Comparison of ENCODE assay signal across 1 cellular context in genomic region chr11:43802509-43802908, GRCh38.
TF ChIP-seq lines count a peak whose summit lies in the region.

No MANE protein-coding gene starts in this region.

TF ChIP-seq in HepG2, 621 proteins besides CTCF, POLR2A, EP300 and RAD21 (continued from another document):
- TF ChIP-seq, protein P1, sequence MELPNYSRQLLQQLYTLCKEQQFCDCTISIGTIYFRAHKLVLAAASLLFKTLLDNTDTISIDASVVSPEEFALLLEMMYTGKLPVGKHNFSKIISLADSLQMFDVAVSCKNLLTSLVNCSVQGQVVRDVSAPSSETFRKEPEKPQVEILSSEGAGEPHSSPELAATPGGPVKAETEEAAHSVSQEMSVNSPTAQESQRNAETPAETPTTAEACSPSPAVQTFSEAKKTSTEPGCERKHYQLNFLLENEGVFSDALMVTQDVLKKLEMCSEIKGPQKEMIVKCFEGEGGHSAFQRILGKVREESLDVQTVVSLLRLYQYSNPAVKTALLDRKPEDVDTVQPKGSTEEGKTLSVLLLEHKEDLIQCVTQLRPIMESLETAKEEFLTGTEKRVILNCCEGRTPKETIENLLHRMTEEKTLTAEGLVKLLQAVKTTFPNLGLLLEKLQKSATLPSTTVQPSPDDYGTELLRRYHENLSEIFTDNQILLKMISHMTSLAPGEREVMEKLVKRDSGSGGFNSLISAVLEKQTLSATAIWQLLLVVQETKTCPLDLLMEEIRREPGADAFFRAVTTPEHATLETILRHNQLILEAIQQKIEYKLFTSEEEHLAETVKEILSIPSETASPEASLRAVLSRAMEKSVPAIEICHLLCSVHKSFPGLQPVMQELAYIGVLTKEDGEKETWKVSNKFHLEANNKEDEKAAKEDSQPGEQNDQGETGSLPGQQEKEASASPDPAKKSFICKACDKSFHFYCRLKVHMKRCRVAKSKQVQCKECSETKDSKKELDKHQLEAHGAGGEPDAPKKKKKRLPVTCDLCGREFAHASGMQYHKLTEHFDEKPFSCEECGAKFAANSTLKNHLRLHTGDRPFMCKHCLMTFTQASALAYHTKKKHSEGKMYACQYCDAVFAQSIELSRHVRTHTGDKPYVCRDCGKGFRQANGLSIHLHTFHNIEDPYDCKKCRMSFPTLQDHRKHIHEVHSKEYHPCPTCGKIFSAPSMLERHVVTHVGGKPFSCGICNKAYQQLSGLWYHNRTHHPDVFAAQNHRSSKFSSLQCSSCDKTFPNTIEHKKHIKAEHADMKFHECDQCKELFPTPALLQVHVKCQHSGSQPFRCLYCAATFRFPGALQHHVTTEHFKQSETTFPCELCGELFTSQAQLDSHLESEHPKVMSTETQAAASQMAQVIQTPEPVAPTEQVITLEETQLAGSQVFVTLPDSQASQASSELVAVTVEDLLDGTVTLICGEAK (IDR thresholded peaks at IDR 0.05): no peak
- TF ChIP-seq, protein P1 (CRISPR knock-in tag; IDR thresholded peaks at IDR 0.05): no peak
